In the genomic region with DNA sequence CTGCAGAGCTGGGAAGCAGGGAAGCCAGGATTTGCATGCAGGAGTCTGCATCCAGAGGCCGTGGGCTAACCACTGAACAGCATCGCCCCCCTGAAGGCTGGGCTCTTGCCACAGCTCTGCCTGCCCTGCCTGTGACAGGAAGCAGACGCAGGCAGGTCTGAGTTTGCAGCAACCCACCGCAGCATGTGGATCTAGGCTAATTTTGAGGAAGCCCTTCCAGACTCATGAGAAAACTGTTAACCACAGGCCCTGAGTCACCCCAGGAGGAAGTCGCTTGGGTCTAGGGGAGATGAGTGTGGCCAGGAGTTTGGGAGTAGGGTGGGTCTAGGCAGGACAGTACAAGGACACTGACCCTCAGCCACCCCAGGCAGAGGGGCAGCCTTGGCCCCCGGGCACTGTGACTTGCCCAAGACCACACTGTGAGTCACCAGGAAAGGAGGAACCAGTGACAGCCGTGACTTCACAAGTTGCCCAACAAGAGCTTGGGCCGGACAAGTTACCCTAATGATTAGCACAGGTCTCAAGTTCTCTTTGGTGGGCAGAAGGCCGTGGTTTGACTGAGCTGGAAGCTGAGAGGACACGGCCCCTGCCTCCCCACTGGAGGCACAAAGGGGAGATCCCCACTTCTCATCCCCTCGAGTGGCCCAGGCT, we compare ENCODE assay signal across 8 cellular contexts. TPM values are rescaled to one million over a fixed set of nuclear protein-coding genes. Genes with fewer than 3 reads are reported as not detected.
A peak's percentile ranks its signal among the peaks of the same experiment; 100 is the strongest.
DNase-seq lines count a peak whose midpoint lies in the region; ATAC-seq and TF ChIP-seq lines count a peak whose summit lies in the region.

No MANE protein-coding gene starts in this region.

- H3K79me2 ChIP-seq in smooth muscle cell (ENCODE audit: low read depth) = no peaks in the 10 kb centered on the region

- ATAC-seq in activated naive CD4-positive, alpha-beta T cell treated with anti-CD3 and anti-CD28 coated beads, Interleukin-2, amount 50 U/mL, for 72 hours = peak; percentile 72 to 77
- peak; percentile 78 for ATAC-seq in left ventricle myocardium superior
- ATAC-seq in GM18870 (IDR thresholded peaks at IDR 0.05; ENCODE audit: unreplicated experiment) = no peak
- ATAC-seq in GM18909 (IDR thresholded peaks at IDR 0.05; ENCODE audit: poor library complexity, unreplicated experiment) = no peak

- peaks cover 12% of the 10 kb centered on the region for H3F3A ChIP-seq in smooth muscle cell (ENCODE audit: low read depth)

- peak overlapping the region; percentile 70 for H3K4me2 ChIP-seq in smooth muscle cell

- CTCF ChIA-PET in GM10248 (lab: Yijun Ruan, JAX) = interaction anchor here (1.0 to 22.9 kb wide), 5 partner anchors 8 to 37 kb away, joined by 3 to 449 read pairs (median 5); no protein-coding TSS in a partner anchor

- peak overlapping the region; percentile 95 for H3K27ac ChIP-seq in smooth muscle cell (ENCODE audit: low read depth)

- peak; percentile 51 for TF ChIP-seq POLR2A in GM15510 (IDR thresholded peaks at IDR 0.05; ENCODE audit: borderline replicate concordance, extremely low read depth, insufficient read length)

- no peaks in the 10 kb centered on the region for H3K27me3 ChIP-seq in smooth muscle cell (ENCODE audit: low read depth)

- peaks cover 37 to 41% of the 10 kb centered on the region in 2 donors for H3K36me3 Mint-ChIP-seq in activated naive CD4-positive, alpha-beta T cell treated with anti-CD3 and anti-CD28 coated beads, Interleukin-2, amount 50 U/mL, for 72 hours

- H3K4me1 ChIP-seq in smooth muscle cell (ENCODE audit: low read depth) = peaks cover 3% of the 10 kb centered on the region

- peaks cover 3% of the 10 kb centered on the region for H4K20me1 ChIP-seq in smooth muscle cell (ENCODE audit: low read depth)

- intact Hi-C loops in left ventricle myocardium superior (cut with micrococcal nuclease) = no loop called here

- no peaks in the 10 kb centered on the region for H3K9me3 ChIP-seq in smooth muscle cell (replicated peaks; ENCODE audit: low read depth)

- no peak overlapping the region for H2AFZ ChIP-seq in smooth muscle cell (ENCODE audit: low read depth)

- H3K9me3 Mint-ChIP-seq in activated naive CD4-positive, alpha-beta T cell treated with anti-CD3 and anti-CD28 coated beads, Interleukin-2, amount 50 U/mL, for 72 hours = no peaks in the 10 kb centered on the region

- DNase-seq in SIG-M5 treated with dmso at 0.1 percent for 504 hours (lab: John Stamatoyannopoulos, UW; ENCODE audit: unreplicated experiment) (peak; percentile 98), left ventricle myocardium superior (peak; percentile 62), smooth muscle cell (lab: John Stamatoyannopoulos, UW; ENCODE audit: unreplicated experiment) (peak; percentile 24), GM10248 (ENCODE audit: extremely low spot score) (no peak)
- DNase-seq in activated naive CD4-positive, alpha-beta T cell treated with anti-CD3 and anti-CD28 coated beads, Interleukin-2, amount 50 U/mL, for 72 hours (ENCODE audit: low spot score in 2 of 2) = peak; percentile 64 to 86

- H3K9ac ChIP-seq in smooth muscle cell (ENCODE audit: low read depth) = peak overlapping the region; percentile 70

- POLR2A ChIA-PET in GM10248 (lab: Yijun Ruan, JAX) = interaction anchor here (0.6 to 7.6 kb wide), 2 partner anchors 11 to 1069 kb away, joined by 3 to 71 read pairs; no protein-coding TSS in a partner anchor

- no peaks in the 10 kb centered on the region for H3K36me3 ChIP-seq in smooth muscle cell (ENCODE audit: low read depth)

- no peak overlapping the region for H3K4me3 ChIP-seq in smooth muscle cell

- peak overlapping the region; percentile 92 to 98 for H3K27ac Mint-ChIP-seq in activated naive CD4-positive, alpha-beta T cell treated with anti-CD3 and anti-CD28 coated beads, Interleukin-2, amount 50 U/mL, for 72 hours

- 11% methylated on average over 11 of the region's 11 CpGs for WGBS in smooth muscle cell (ENCODE audit: low lambda C conversion rate)

- TF ChIP-seq CTCF in smooth muscle cell (IDR thresholded peaks at IDR 0.05; ENCODE audit: borderline replicate concordance, insufficient read depth, poor library complexity, severe bottlenecking) (no peak), GM10248 (IDR thresholded peaks at IDR 0.05; ENCODE audit: control extremely low read depth, extremely low read depth, low read depth, missing control alignments) (no peak)

RNA-seq across cellular contexts. Expression of gene LAPTM5, which starts 0.9 kb away (rescaled TPM):
- 100 to 1,000 TPM; 248 to 298 TPM for total RNA-seq in activated naive CD4-positive, alpha-beta T cell treated with anti-CD3 and anti-CD28 coated beads, Interleukin-2, amount 50 U/mL, for 72 hours
- total RNA-seq in left ventricle myocardium superior (23.9 TPM), smooth muscle cell (0.49 and 1.4 TPM in 2 replicates)
- 0.63 and 1.6 TPM in 2 replicates for polyA plus RNA-seq in smooth muscle cell

RNA-seq across cellular contexts. Expression of gene MATN1, which starts 33.3 kb away (rescaled TPM):
- under 1 TPM; 0.31 to 0.66 TPM for total RNA-seq in activated naive CD4-positive, alpha-beta T cell treated with anti-CD3 and anti-CD28 coated beads, Interleukin-2, amount 50 U/mL, for 72 hours
- total RNA-seq in left ventricle myocardium superior (not detected), smooth muscle cell (0.36 and 2.0 TPM in 2 replicates)
- 0.40 and 0.61 TPM in 2 replicates for polyA plus RNA-seq in smooth muscle cell

Comparison
In these comparisons a context has a peak if more than half of its experiments do, and no peak if none do; other contexts are left out.
1. ATAC-seq: peak in activated naive CD4-positive, alpha-beta T cell treated with anti-CD3 and anti-CD28 coated beads, Interleukin-2, amount 50 U/mL, for 72 hours (2 of 2) and left ventricle myocardium superior (single experiment); none in GM18870 (single experiment) and GM18909 (single experiment).
2. RNA of gene LAPTM5, which starts 0.9 kb away (total RNA-seq): 248 to 298 TPM in activated naive CD4-positive, alpha-beta T cell treated with anti-CD3 and anti-CD28 coated beads, Interleukin-2, amount 50 U/mL, for 72 hours and 23.9 TPM in left ventricle myocardium superior (single experiment); 0.49 to 1.4 TPM in smooth muscle cell; every median in the first group is over 10 times any median in the second.